In the genomic region with DNA sequence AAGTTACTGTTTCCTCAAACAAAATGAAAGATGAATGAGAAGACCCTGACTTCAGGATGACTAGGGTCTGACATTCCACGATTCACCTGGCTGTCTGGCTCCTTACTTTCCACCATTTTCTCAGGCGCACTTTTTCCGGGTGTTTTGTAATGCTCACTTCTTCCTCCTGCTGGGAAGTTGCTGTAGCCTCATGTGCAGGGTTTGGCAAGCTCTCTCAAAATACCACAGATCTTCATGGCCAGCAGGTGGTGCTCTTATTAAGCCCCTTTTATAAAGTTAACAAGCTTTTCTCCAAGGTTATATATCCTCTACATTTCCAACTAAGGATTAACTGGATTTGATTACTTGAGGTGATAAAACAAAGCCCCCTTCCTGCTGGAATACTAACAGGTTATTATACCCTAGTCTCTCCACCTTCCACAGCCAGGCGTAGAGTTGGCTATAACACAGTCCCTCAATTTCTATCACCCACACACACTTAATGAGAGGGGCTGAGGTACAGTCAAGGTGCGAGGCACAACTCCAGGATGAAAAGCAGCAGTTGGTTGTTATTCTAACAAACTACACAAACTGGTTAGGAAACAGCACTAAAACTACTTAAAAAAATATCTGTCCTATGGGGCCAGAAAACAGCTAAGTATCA, we compare ENCODE assay signal across 8 cellular contexts. TPM values are rescaled to one million over a fixed set of nuclear protein-coding genes. Genes with fewer than 3 reads are reported as not detected.
DNase-seq lines count a peak whose midpoint lies in the region; ATAC-seq and TF ChIP-seq lines count a peak whose summit lies in the region.

No MANE protein-coding gene starts in this region.

- H3K27me3 ChIP-seq in osteoblast (ENCODE audit: insufficient read depth, low read length): no peaks in the 10 kb centered on the region
- H3K27me3 ChIP-seq in uterus: no peaks in the 10 kb centered on the region

- H3K36me3 Mint-ChIP-seq in IgD-negative memory B cell: peaks cover 3% of the 10 kb centered on the region

- intact Hi-C loops in uterus (cut with DNase I; ENCODE audit: low total_unique reads): no loop called here

- H3K4me3 Mint-ChIP-seq in IgD-negative memory B cell: peak overlapping the region in 1 of 4 donors; percentile 63

- H3K27ac ChIP-seq in osteoblast (ENCODE audit: low read depth, low read length): no peak overlapping the region
- H3K27ac ChIP-seq in uterus: peak overlapping the region; percentile 43 to 71

- peaks cover 3% of the 10 kb centered on the region for H3K4me1 ChIP-seq in osteoblast (ENCODE audit: insufficient read depth, low read length)
- no peaks in the 10 kb centered on the region for H3K4me1 ChIP-seq in uterus

- peaks cover 21% of the 10 kb centered on the region for H3K79me2 ChIP-seq in osteoblast (ENCODE audit: insufficient read depth, low read length)

- H3K4me2 ChIP-seq in osteoblast (ENCODE audit: insufficient read depth, low read length): no peak overlapping the region

- no peaks in the 10 kb centered on the region for H3K27me3 Mint-ChIP-seq in IgD-negative memory B cell

- no peak for ATAC-seq in GM21737 (IDR thresholded peaks at IDR 0.05; ENCODE audit: unreplicated experiment)

- peak; percentile 97 for TF ChIP-seq CTCF in osteoblast (IDR thresholded peaks at IDR 0.05; ENCODE audit: extremely low read depth, low read depth, low read length)
- TF ChIP-seq CTCF in uterus (IDR thresholded peaks at IDR 0.05): peak; percentile 80 to 94 (median 86)

- peaks cover 3% of the 10 kb centered on the region for H4K20me1 ChIP-seq in osteoblast (ENCODE audit: insufficient read depth, low read length)

- no peak overlapping the region for H2AFZ ChIP-seq in osteoblast (ENCODE audit: low read length)

- no peak for TF ChIP-seq POLR2A in uterus (IDR thresholded peaks at IDR 0.05)

- H3K4me3 ChIP-seq in osteoblast (ENCODE audit: insufficient read depth, low read length) (no peak overlapping the region), uterus (no peak overlapping the region)

- H3K9me3 ChIP-seq in osteoblast (ENCODE audit: low read depth, low read length): no peaks in the 10 kb centered on the region
- no peaks in the 10 kb centered on the region for H3K9me3 ChIP-seq in uterus

- H3K9me3 Mint-ChIP-seq in IgD-negative memory B cell: no peaks in the 10 kb centered on the region

- DNase-seq in D341Med (ENCODE audit: low spot score) (peak; percentile 85), OCI-M1 (lab: John Stamatoyannopoulos, UW) (peak; percentile 83), globus pallidus (ENCODE audit: low spot score) (peak; percentile 92), osteoblast (ENCODE audit: insufficient read length, low spot score, missing footprints) (peak; percentile 62), uterus (peak; percentile 76 to 88)
- peak; percentile 51 for DNase-seq in activated naive CD4-positive, alpha-beta T cell treated with anti-CD3 and anti-CD28 coated beads, Interleukin-2, amount 50 U/mL, for 16 hours

- peak overlapping the region in 2 of 3 donors; percentile 0 for H3K27ac Mint-ChIP-seq in IgD-negative memory B cell

- H3K36me3 ChIP-seq in osteoblast (ENCODE audit: insufficient read depth, low read length) (peaks cover 59% of the 10 kb centered on the region), uterus (no peaks in the 10 kb centered on the region)

- H3K4me1 Mint-ChIP-seq in IgD-negative memory B cell: peaks cover 2 to 6% (median 2%) of the 10 kb centered on the region in 3 donors

RNA-seq across cellular contexts. Expression of gene STH, which starts 45.4 kb away (rescaled TPM):
- polyA plus RNA-seq in IgD-negative memory B cell: not detected
- total RNA-seq in osteoblast (not detected in 2 replicates), uterus (not detected)
